ENCODE assay signal across 1 cellular context in the genomic region with DNA sequence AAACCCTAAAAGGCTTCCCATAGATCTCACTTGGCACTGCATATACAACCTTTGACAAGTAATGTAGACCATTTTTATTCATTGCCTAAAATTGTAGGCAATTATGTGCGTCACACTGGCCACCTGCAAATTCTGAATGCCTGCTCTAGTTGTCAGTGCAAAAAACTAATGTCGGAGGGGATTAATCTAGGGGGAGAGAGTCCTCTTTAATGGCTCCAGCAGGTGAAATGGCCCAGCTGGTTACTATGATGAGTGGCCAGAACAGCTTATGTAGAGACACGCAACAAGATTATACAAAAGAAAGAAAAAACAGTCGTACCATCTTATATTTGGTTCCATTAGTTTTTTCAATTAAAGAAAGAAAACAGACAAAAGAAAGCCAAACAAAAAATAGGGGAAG.
TF ChIP-seq lines count a peak whose summit lies in the region.

No MANE protein-coding gene starts in this region.

TF ChIP-seq in H1, 55 proteins besides CTCF, POLR2A, EP300 and RAD21 (continued from another document):
- TF ChIP-seq TAF7 (optimal IDR thresholded peaks at IDR 0.05; ENCODE audit: borderline replicate concordance, low read depth, low read length): no peak
- no peak for TF ChIP-seq EGR1 (IDR thresholded peaks at IDR 0.05; ENCODE audit: borderline replicate concordance, low read depth, low read length)
- no peak for TF ChIP-seq CEBPB (IDR thresholded peaks at IDR 0.05; ENCODE audit: low read depth, low read length)
- TF ChIP-seq SIRT6 (IDR thresholded peaks at IDR 0.05; ENCODE audit: low read length): no peak
- no peak for TF ChIP-seq RXRA (IDR thresholded peaks at IDR 0.05; ENCODE audit: insufficient read depth, low read depth, low read length)
- TF ChIP-seq, protein P1, sequence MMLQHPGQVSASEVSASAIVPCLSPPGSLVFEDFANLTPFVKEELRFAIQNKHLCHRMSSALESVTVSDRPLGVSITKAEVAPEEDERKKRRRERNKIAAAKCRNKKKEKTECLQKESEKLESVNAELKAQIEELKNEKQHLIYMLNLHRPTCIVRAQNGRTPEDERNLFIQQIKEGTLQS (IDR thresholded peaks at IDR 0.05; ENCODE audit: insufficient read depth, low read depth, low read length): no peak
- TF ChIP-seq BACH1 (IDR thresholded peaks at IDR 0.05; ENCODE audit: low read length): no peak
